ENCODE assay signal across 8 cellular contexts in genomic region chr2:36597003-36597531, GRCh38. TPM values are rescaled to one million over a fixed set of nuclear protein-coding genes. Genes with fewer than 3 reads are reported as not detected.
DNase-seq lines count a peak whose midpoint lies in the region; ATAC-seq, FAIRE-seq and TF ChIP-seq lines count a peak whose summit lies in the region.

No MANE protein-coding gene starts in this region.

- TF ChIP-seq CTCF in WERI-Rb-1 (IDR thresholded peaks at IDR 0.05; ENCODE audit: low read depth, low read length): no peak
- no peak for TF ChIP-seq CTCF in spleen (IDR thresholded peaks at IDR 0.05 in 8 of 11, conservative IDR thresholded peaks at IDR 0.05 in 3 of 11)

- FAIRE-seq in GM12892 (lab: Jason Lieb, UNC): no peak

- H3K36me3 ChIP-seq in WERI-Rb-1 (0 out of 2 replicates have a peak, but pooled peaks cover 3% of the 10 kb centered on the region), iPS DF 6.9 (ENCODE audit: control insufficient read depth, insufficient read depth, low read length) (no peaks in the 10 kb centered on the region), spleen (peaks cover 0 to 14% (median 0%) of the 10 kb centered on the region in 6 donors)

- H3K9me3 ChIP-seq in WERI-Rb-1 (ENCODE audit: severe bottlenecking) (no peaks in the 10 kb centered on the region), iPS DF 6.9 (ENCODE audit: control insufficient read depth, insufficient read depth, low read length) (no peaks in the 10 kb centered on the region), spleen (no peaks in the 10 kb centered on the region)

- TF ChIP-seq POLR2A in spleen (IDR thresholded peaks at IDR 0.05) (no peak), GM12892 (IDR thresholded peaks at IDR 0.05; ENCODE audit: low read depth, low read length) (no peak)

- ATAC-seq in HG02884 (IDR thresholded peaks at IDR 0.05; ENCODE audit: unreplicated experiment) (peak; percentile 0), left colon (no peak), GM19397 (IDR thresholded peaks at IDR 0.05; ENCODE audit: unreplicated experiment) (no peak)

- peak overlapping the region; percentile 69 for H3K4me3 ChIP-seq in WERI-Rb-1 (ENCODE audit: low read depth, low read length)
- peak overlapping the region; percentile 81; the same call in 1 of the 2 replicates for H3K4me3 ChIP-seq in iPS DF 6.9 (ENCODE audit: low read length)
- peak overlapping the region; percentile 83 to 99 (median 94) for H3K4me3 ChIP-seq in spleen

- H3K4me1 ChIP-seq in iPS DF 6.9 (ENCODE audit: control insufficient read depth, insufficient read depth, low read length) (peaks cover 3% of the 10 kb centered on the region; the same call in 1 of the 2 replicates), spleen (peaks cover 12 to 48% (median 28%) of the 10 kb centered on the region in 6 donors)

- intact Hi-C loops in spleen (cut with DNase I; ENCODE audit: low total_unique reads) (no loop called here), left colon (cut with DNase I, micrococcal nuclease) (no loop called here)

- H3K27me3 ChIP-seq in WERI-Rb-1 (ENCODE audit: insufficient read depth, low read depth, severe bottlenecking): no peaks in the 10 kb centered on the region
- no peaks in the 10 kb centered on the region for H3K27me3 ChIP-seq in iPS DF 6.9 (ENCODE audit: control insufficient read depth, insufficient read depth, low read length)
- H3K27me3 ChIP-seq in spleen (replicated peaks in 1 of 7): no peaks in the 10 kb centered on the region

- WGBS in iPS DF 6.9 (ENCODE audit: insufficient coverage, insufficient read length): no CpG with 5 or more reads among the region's 19 CpGs
- WGBS in spleen, 5 donors: 29 to 37% (median 36%) methylated on average over 19 of the region's 19 CpGs

- peak overlapping the region; percentile 82 for H3K27ac ChIP-seq in WERI-Rb-1
- no peak overlapping the region for H3K27ac ChIP-seq in iPS DF 6.9 (ENCODE audit: low read length)
- H3K27ac ChIP-seq in spleen: peak overlapping the region in 7 of 8 donors; percentile 95 to 100 (median 98)

- no peak for DNase-seq in WERI-Rb-1
- no peak for DNase-seq in iPS DF 6.9 (ENCODE audit: low read depth, low spot score)
- no peak for DNase-seq in spleen
- DNase-seq in GM12892 (ENCODE audit: insufficient read length): no peak
- no peak for DNase-seq in left colon
- no peak for DNase-seq in anterior cingulate cortex (lab: John Stamatoyannopoulos, UW)

RNA-seq across cellular contexts. Expression of gene FEZ2, which starts 0.9 kb away (rescaled TPM):
- total RNA-seq in spleen (10 to 100 TPM; 46.3 to 76.9 (median 59.3) TPM), left colon (10 to 100 TPM; 45.3 to 54.4 TPM)
- 10 to 100 TPM; 12.2 to 35.8 (median 22.6) TPM for polyA plus RNA-seq in spleen
- polyA plus RNA-seq in GM12892 (2012; ENCODE audit: missing spikeins): 11.1 TPM
